In genomic region chr11:289145-289705, GRCh38 we compare ENCODE assay signal across 9 cellular contexts. TPM values are rescaled to one million over a fixed set of nuclear protein-coding genes. Genes with fewer than 3 reads are reported as not detected.
A peak's percentile ranks its signal among the peaks of the same experiment; 100 is the strongest.
DNase-seq lines count a peak whose midpoint lies in the region; ATAC-seq and TF ChIP-seq lines count a peak whose summit lies in the region.
"Had no signal": no experiment of that assay in that cellular context is flagged by ENCODE, and none has a peak within 500 bp of the region (broad histone marks: within the 10 kb centered on the region; RNA-seq: fewer than 3 reads in every experiment).

No MANE protein-coding gene starts in this region.

- peak overlapping the region; percentile 18 for H3K4ac ChIP-seq in trophoblast cell (ENCODE audit: low read depth, low read length)

- no peaks in the 10 kb centered on the region for H3K9me3 ChIP-seq in Panc1 (ENCODE audit: control insufficient read depth, insufficient read depth, low read depth, low read length)
- no peaks in the 10 kb centered on the region for H3K9me3 ChIP-seq in effector memory CD4-positive, alpha-beta T cell (ENCODE audit: control insufficient read depth, low read length)
- no peaks in the 10 kb centered on the region for H3K9me3 ChIP-seq in trophoblast cell (ENCODE audit: insufficient read depth, low read depth, low read length)

- in situ Hi-C loops in Panc1 (cut with HindIII; ENCODE audit: low pct_unique_long_range_greater_than_20kb, low sequenced_read_pairs), result no loop called here

- peaks cover 8% of the 10 kb centered on the region for H3K79me1 ChIP-seq in trophoblast cell (ENCODE audit: low read length)

- ATAC-seq in Panc1 (no peak; the same call in 1 of the 2 replicates), GM18519 (IDR thresholded peaks at IDR 0.05; ENCODE audit: low FRiP score, unreplicated experiment) (no peak)

- H3K4me2 ChIP-seq in trophoblast cell (ENCODE audit: low read length), result peak overlapping the region; percentile 79

- CTCF ChIA-PET in Panc1 (lab: Charles Lee), result interaction anchor here (0.5 to 0.6 kb wide), 2 partner anchors 74 to 118 kb away, joined by 3 read pairs; no protein-coding TSS in a partner anchor
- CTCF ChIA-PET in GM10248 (lab: Yijun Ruan, JAX), result interaction anchor here (1.0 kb wide), 1 partner anchor 20 kb away, joined by 3 read pairs; no protein-coding TSS in a partner anchor

- H3K36me3 ChIP-seq in Panc1 (ENCODE audit: control insufficient read depth, insufficient read depth, low read length) (no peaks in the 10 kb centered on the region), trophoblast cell (ENCODE audit: control insufficient read depth in 1 of 2, insufficient read depth in 2 of 2, low read length in 2 of 2) (peaks cover 12 to 19% of the 10 kb centered on the region in 2 experiments)
- H3K36me3 ChIP-seq in effector memory CD4-positive, alpha-beta T cell (ENCODE audit: control insufficient read depth, insufficient read depth, low read length), result peaks cover 27% of the 10 kb centered on the region

- DNase-seq in GM12864 (ENCODE audit: low read depth) (no peak), Panc1 (ENCODE audit: low read depth, low spot score) (no peak), trophoblast cell (no peak), caudate nucleus (lab: John Stamatoyannopoulos, UW) (no peak), GM10248 (ENCODE audit: extremely low spot score) (no peak)
- DNase-seq in effector memory CD4-positive, alpha-beta T cell, result no peak
- no peak for DNase-seq in activated naive CD4-positive, alpha-beta T cell treated with Interleukin-2 at 50 U/mL for 16 hours
- DNase-seq: NCI-H1694 had no signal

- peak overlapping the region; percentile 3 for H4K91ac ChIP-seq in trophoblast cell (ENCODE audit: low read depth, low read length)

- no TSS peak for BruUV-seq in Panc1 (replicated peaks; lab: Mats Ljungman, UMichigan)

- H4K12ac ChIP-seq in trophoblast cell (ENCODE audit: low read depth, low read length), result peak overlapping the region; percentile 9

- H3K4me1 ChIP-seq in Panc1 (ENCODE audit: control insufficient read depth, insufficient read depth, low read length) (peaks cover 29% of the 10 kb centered on the region), trophoblast cell (ENCODE audit: control insufficient read depth in 1 of 2, insufficient read depth in 2 of 2, low read length in 2 of 2) (peaks cover 21 to 29% of the 10 kb centered on the region in 2 experiments)
- peaks cover 8% of the 10 kb centered on the region for H3K4me1 ChIP-seq in effector memory CD4-positive, alpha-beta T cell (ENCODE audit: control insufficient read depth, insufficient read depth, low read length, poor library complexity, severe bottlenecking)

- no peak for TF ChIP-seq CTCF in GM12864 (IDR thresholded peaks at IDR 0.05; ENCODE audit: low read depth, low read length, missing control alignments)
- no peak for TF ChIP-seq CTCF in Panc1 (IDR thresholded peaks at IDR 0.05)
- TF ChIP-seq CTCF in GM10248 (IDR thresholded peaks at IDR 0.05; ENCODE audit: control extremely low read depth, extremely low read depth, low read depth, missing control alignments), result no peak

- no peak overlapping the region for H2BK120ac ChIP-seq in trophoblast cell (ENCODE audit: insufficient read depth, low read length, poor library complexity)

- H3K23ac ChIP-seq in trophoblast cell (ENCODE audit: low read length), result no peak overlapping the region

- peak overlapping the region; percentile 41 for H3K4me3 ChIP-seq in GM12864 (ENCODE audit: low read depth, low read length)
- H3K4me3 ChIP-seq in Panc1 (ENCODE audit: low read depth in 2 of 2, low read length in 2 of 2), result peak overlapping the region; percentile 68 to 83
- no peak overlapping the region for H3K4me3 ChIP-seq in effector memory CD4-positive, alpha-beta T cell (ENCODE audit: insufficient read depth, low read depth, low read length, poor library complexity, severe bottlenecking)
- peak overlapping the region; percentile 63 for H3K4me3 ChIP-seq in trophoblast cell (ENCODE audit: low read depth, low read length)

- H3K27ac ChIP-seq in Panc1 (ENCODE audit: low read length) (peak overlapping the region; percentile 86), trophoblast cell (ENCODE audit: low read depth, low read length) (no peak overlapping the region), caudate nucleus (ENCODE audit: low read depth, low read length) (no peak overlapping the region)
- H3K27ac ChIP-seq in effector memory CD4-positive, alpha-beta T cell (ENCODE audit: insufficient read depth, low read length, poor library complexity, severe bottlenecking), result peak overlapping the region; percentile 96

- H3K18ac ChIP-seq in trophoblast cell (ENCODE audit: low read length), result no peak overlapping the region

- POLR2A ChIA-PET in Panc1 (lab: Charles Lee) (interaction anchor here (0.7 to 1.1 kb wide), 2 partner anchors 9 to 20 kb away, joined by 3 to 7 read pairs; no protein-coding TSS in a partner anchor), GM10248 (lab: Yijun Ruan, JAX) (no interaction called here)

- H2AFZ ChIP-seq in trophoblast cell (ENCODE audit: insufficient read depth, low read length, poor library complexity), result no peak overlapping the region

- H3K14ac ChIP-seq in trophoblast cell (ENCODE audit: low read length), result peak overlapping the region; percentile 38

- no peaks in the 10 kb centered on the region for H3K27me3 ChIP-seq in Panc1 (ENCODE audit: control insufficient read depth, insufficient read depth, low read length)
- H3K27me3 ChIP-seq in effector memory CD4-positive, alpha-beta T cell (replicated peaks; ENCODE audit: control insufficient read depth, insufficient read depth, low read length, poor library complexity, severe bottlenecking), result no peaks in the 10 kb centered on the region
- no peaks in the 10 kb centered on the region for H3K27me3 ChIP-seq in trophoblast cell (ENCODE audit: insufficient read depth, low read length)

- peak overlapping the region; percentile 11 for H2AK5ac ChIP-seq in trophoblast cell (ENCODE audit: low read length)

- no peak overlapping the region for H2BK5ac ChIP-seq in trophoblast cell (ENCODE audit: low read depth, low read length, poor library complexity)

- WGBS in trophoblast cell (ENCODE audit: extremely low coverage, insufficient coverage, insufficient read length), result no CpG with 5 or more reads among the region's 42 CpGs

- no peak overlapping the region for H3K9ac ChIP-seq in trophoblast cell (ENCODE audit: low read length)

- peaks cover 6% of the 10 kb centered on the region for H3K79me2 ChIP-seq in trophoblast cell (ENCODE audit: control insufficient read depth, insufficient read depth, low read length, poor library complexity)

- intact Hi-C loops in Panc1 (cut with micrococcal nuclease; ENCODE audit: unreplicated experiment), result no loop called here

- peak overlapping the region; percentile 39 for H4K8ac ChIP-seq in trophoblast cell (ENCODE audit: low read depth, low read length)

- peak overlapping the region; percentile 3 for H2BK12ac ChIP-seq in trophoblast cell (ENCODE audit: low read length)

RNA-seq across cellular contexts. Expression of gene PGGHG, which starts 0.3 kb away (rescaled TPM):
- 115 TPM for total RNA-seq in Panc1 (2021; ENCODE audit: unreplicated experiment)
- polyA plus RNA-seq in Panc1 (2012; ENCODE audit: insufficient read length), result 129 TPM
- 35.5 and 36.9 TPM in 2 replicates for polyA plus RNA-seq in trophoblast cell (2013)

RNA-seq across cellular contexts. Expression of gene IFITM5, which starts 10.1 kb away (rescaled TPM):
- not detected for total RNA-seq in Panc1 (2021; ENCODE audit: unreplicated experiment)
- polyA plus RNA-seq in Panc1 (2012; ENCODE audit: insufficient read length), result 0.30 TPM
- polyA plus RNA-seq in trophoblast cell (2013), result not detected in 2 replicates

RNA-seq across cellular contexts. Expression of gene NLRP6, which starts 11.0 kb away (rescaled TPM):
- total RNA-seq in Panc1 (2021; ENCODE audit: unreplicated experiment), result 0.59 TPM
- polyA plus RNA-seq in Panc1 (2012; ENCODE audit: insufficient read length), result 0.31 TPM
- not detected in 2 replicates for polyA plus RNA-seq in trophoblast cell (2013)

RNA-seq across cellular contexts. Expression of gene IFITM2, which starts 18.4 kb away (rescaled TPM):
- total RNA-seq in Panc1 (2021; ENCODE audit: unreplicated experiment), result 183 TPM
- polyA plus RNA-seq in Panc1 (2012; ENCODE audit: insufficient read length), result 402 TPM
- 165 and 166 TPM in 2 replicates for polyA plus RNA-seq in trophoblast cell (2013)

RNA-seq across cellular contexts. Expression of gene IFITM1, which starts 24.6 kb away (rescaled TPM):
- total RNA-seq in Panc1 (2021; ENCODE audit: unreplicated experiment), result 66.3 TPM
- polyA plus RNA-seq in Panc1 (2012; ENCODE audit: insufficient read length), result 206 TPM
- 84.5 and 88.4 TPM in 2 replicates for polyA plus RNA-seq in trophoblast cell (2013)

Comparison
In these comparisons a context has a peak if more than half of its experiments do, and no peak if none do; other contexts are left out.
1. H3K27ac ChIP-seq: peak in Panc1 (single experiment) and effector memory CD4-positive, alpha-beta T cell (single experiment); none in trophoblast cell (single experiment) and caudate nucleus (single experiment).